Comparison of ENCODE assay signal across 20 cellular contexts in the genomic region with DNA sequence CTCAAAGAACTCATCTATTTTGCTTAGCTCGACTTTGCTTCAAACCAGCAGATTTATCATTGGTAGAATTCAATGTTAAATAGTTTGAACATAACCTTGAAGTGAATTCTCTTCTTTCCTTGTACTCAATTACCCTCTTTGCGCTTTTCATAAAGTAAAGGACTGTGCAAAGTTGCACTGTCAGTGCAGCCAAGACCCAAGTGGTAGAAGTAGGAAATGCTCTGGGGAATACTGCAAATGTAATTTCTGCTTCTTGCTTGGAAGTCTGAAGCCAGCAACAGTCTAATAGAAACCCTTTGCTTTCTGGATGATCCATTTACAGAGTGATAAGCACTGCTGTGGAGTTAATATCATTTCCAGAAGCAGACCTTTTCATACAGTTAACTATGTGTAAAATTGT.
DNase-seq lines count a peak whose midpoint lies in the region; ATAC-seq, FAIRE-seq and TF ChIP-seq lines count a peak whose summit lies in the region.
"Had no signal": no experiment of that assay in that cellular context is flagged by ENCODE, and none has a peak within 500 bp of the region (broad histone marks: within the 10 kb centered on the region; RNA-seq: fewer than 3 reads in every experiment).

No MANE protein-coding gene starts in this region.

- peak; percentile 1 for DNase-seq in DMS53 (lab: John Stamatoyannopoulos, UW)
- no peak for DNase-seq in DMS53 treated with DMSO at 0.1 percent for 48 hours (lab: John Stamatoyannopoulos, UW; ENCODE audit: unreplicated experiment)
- peak; percentile 1 for DNase-seq in NB4 (ENCODE audit: low read depth)
- no peak for DNase-seq in choroid plexus epithelial cell (ENCODE audit: low read depth)
- no peak for DNase-seq in pancreas
- no peak for DNase-seq in prostate gland (ENCODE audit: low spot score)
- DNase-seq in epidermal melanocyte (ENCODE audit: insufficient read length, low spot score): no peak
- DNase-seq: ACHN; CD8-positive, alpha-beta T cell; NCI-H1694; NCI-H2081 treated with DMSO at 0.1 percent for 48 hours; NCI-H446 treated with DMSO at 0.1 percent for 48 hours; NK-92 treated with Interleukin-12 subunit alpha and Interleukin-12 subunit beta, amount 100 ng/mL, for 24 hours had no signal

- no peaks in the 10 kb centered on the region for H3K4me1 ChIP-seq in pancreas
- no peaks in the 10 kb centered on the region for H3K4me1 ChIP-seq in prostate gland (replicated peaks)
- H3K4me1 ChIP-seq: BLaER1 treated with 17β-estradiol and CSF1 and Interleukin-3, amounts not matched to agents 10 nM and 100 nM; SJSA1 had no signal

- no peak for FAIRE-seq in pancreas (lab: Jason Lieb, UNC)
- FAIRE-seq: HepG2, K562, RCC 7860 had no signal

- H3K4me3 ChIP-seq in NB4 (ENCODE audit: low read depth, low read length) (no peak overlapping the region), choroid plexus epithelial cell (ENCODE audit: low read depth, low read length) (no peak overlapping the region), pancreas (no peak overlapping the region), prostate gland (no peak overlapping the region)
- H3K4me3 ChIP-seq: BLaER1 treated with 17β-estradiol and CSF1 and Interleukin-3, amounts not matched to agents 10 nM and 100 nM; K562; SJSA1 had no signal

- WGBS in pancreas, 2 donors: 42 to 46% methylated on average over 2 of the region's 2 CpGs
- 83% methylated on average over 2 of the region's 2 CpGs for WGBS in prostate gland

- H3K27me3 ChIP-seq in pancreas (no peaks in the 10 kb centered on the region), prostate gland (replicated peaks; ENCODE audit: insufficient read depth) (no peaks in the 10 kb centered on the region)
- H3K27me3 ChIP-seq: BLaER1 treated with 17β-estradiol and CSF1 and Interleukin-3, amounts not matched to agents 10 nM and 100 nM; SJSA1 had no signal

- no peaks in the 10 kb centered on the region for H3K9me3 ChIP-seq in pancreas
- no peaks in the 10 kb centered on the region for H3K9me3 ChIP-seq in prostate gland
- H3K9me3 ChIP-seq: BLaER1 treated with 17β-estradiol and CSF1 and Interleukin-3, amounts not matched to agents 10 nM and 100 nM; SJSA1 had no signal

- TF ChIP-seq POLR2A in NB4 (IDR thresholded peaks at IDR 0.05; ENCODE audit: extremely low read depth, insufficient read length) (no peak), prostate gland (IDR thresholded peaks at IDR 0.05) (no peak)

- ATAC-seq in pancreas (peak; percentile 50 to 74 (median 68)), HG03469 (IDR thresholded peaks at IDR 0.05; ENCODE audit: unreplicated experiment) (no peak)
- ATAC-seq: CD8-positive, alpha-beta T cell; HepG2; K562 had no signal

- H3K36me3 ChIP-seq in pancreas: no peaks in the 10 kb centered on the region
- no peaks in the 10 kb centered on the region for H3K36me3 ChIP-seq in prostate gland
- H3K36me3 ChIP-seq: BLaER1 treated with 17β-estradiol and CSF1 and Interleukin-3, amounts not matched to agents 10 nM and 100 nM; SJSA1 had no signal

- no peak for TF ChIP-seq CTCF in NB4 (IDR thresholded peaks at IDR 0.05; ENCODE audit: low read depth, low read length)
- TF ChIP-seq CTCF in choroid plexus epithelial cell (conservative IDR thresholded peaks at IDR 0.05; ENCODE audit: low read depth, low read length): peak; percentile 12
- peak in 1 of 4 donors; percentile 5 for TF ChIP-seq CTCF in pancreas (IDR thresholded peaks at IDR 0.05)
- no peak for TF ChIP-seq CTCF in prostate gland (IDR thresholded peaks at IDR 0.05)

- intact Hi-C loops in pancreas (cut with DNase I) (no loop called here), prostate gland (cut with DNase I) (no loop called here)

- H3K27ac ChIP-seq in pancreas (no peak overlapping the region), prostate gland (no peak overlapping the region)
- H3K27ac ChIP-seq: 22Rv1; BLaER1 treated with 17β-estradiol and CSF1 and Interleukin-3, amounts not matched to agents 10 nM and 100 nM; SJSA1 had no signal

Comparison
In these comparisons a context has a peak if more than half of its experiments do, and no peak if none do; other contexts are left out.
1. DNase-seq: peak in DMS53 (single experiment) and NB4 (single experiment); none in DMS53 treated with DMSO at 0.1 percent for 48 hours (single experiment), choroid plexus epithelial cell (single experiment), pancreas (0 of 6), prostate gland (single experiment) and epidermal melanocyte (single experiment).